ENCODE assay signal across 30 cellular contexts in genomic region chr3:49533786-49534519, GRCh38. TPM values are rescaled to one million over a fixed set of nuclear protein-coding genes. Genes with fewer than 3 reads are reported as not detected.
DNase-seq lines count a peak whose midpoint lies in the region; ATAC-seq and TF ChIP-seq lines count a peak whose summit lies in the region.
"Had no signal": no experiment of that assay in that cellular context is flagged by ENCODE, and none has a peak within 500 bp of the region (broad histone marks: within the 10 kb centered on the region; RNA-seq: fewer than 3 reads in every experiment).

No MANE protein-coding gene starts in this region.

- H3K4me2 ChIP-seq in HCT116 (ENCODE audit: low read length) = no peak overlapping the region

- H3K4me1 ChIP-seq in HCT116 (ENCODE audit: control insufficient read depth in 1 of 2, insufficient read depth in 2 of 2, low read length in 2 of 2) = peaks cover 0 to 20% of the 10 kb centered on the region in 2 experiments; a peak in 2 of 4 replicates
- H3K4me1 ChIP-seq in muscle layer of duodenum (ENCODE audit: control insufficient read depth in 1 of 2, insufficient read depth in 2 of 2, low read length in 2 of 2) = peaks cover 0 to 12% of the 10 kb centered on the region in 2 donors
- peaks cover 9 to 28% (median 16%) of the 10 kb centered on the region in 4 donors for H3K4me1 ChIP-seq in stomach
- H3K4me1 ChIP-seq: ascending aorta had no signal

- RAD21 ChIA-PET in HCT116 (lab: Charles Lee; ENCODE audit: low non-redundant PET in 1 of 2, low total read pairs in 2 of 2, uncharacterized antibody in 2 of 2, unreplicated experiment in 2 of 2) = no interaction called here

- ATAC-seq in HCT116 = no peak
- no peak for ATAC-seq in GM19467 (IDR thresholded peaks at IDR 0.05; ENCODE audit: unreplicated experiment)
- ATAC-seq: activated T-cell treated with anti-CD3 and anti-CD28 coated beads, Interleukin-2, amount 50 U/mL, for 72 hours; naive thymus-derived CD8-positive, alpha-beta T cell; upper lobe of right lung had no signal

- H3K4me3 ChIP-seq in HCT116 (replicated peaks in 1 of 2; ENCODE audit: low read depth in 1 of 2, low read length in 2 of 2) (no peak overlapping the region), muscle layer of duodenum (ENCODE audit: low read depth in 1 of 2, low read length in 2 of 2) (no peak overlapping the region), stomach (no peak overlapping the region), lower leg skin (ENCODE audit: low read depth, poor library complexity, severe bottlenecking) (no peak overlapping the region)
- H3K4me3 ChIP-seq: ascending aorta; BLaER1 treated with 17β-estradiol and CSF1 and Interleukin-3, amounts not matched to agents 10 nM and 100 nM; MG63; Peyer's patch; SJCRH30; skin epidermis; upper lobe of right lung had no signal

- BruUV-seq in HCT116 (replicated peaks; lab: Mats Ljungman, UMichigan) = TSS peak; percentile 41

- H2AFZ ChIP-seq in HCT116 (ENCODE audit: low read depth, low read length, poor library complexity, severe bottlenecking) = no peak overlapping the region
- H2AFZ ChIP-seq: parathyroid adenoma had no signal

- POLR2A ChIA-PET in HCT116 (lab: Charles Lee) = no interaction called here

- TF ChIP-seq RAD21 in HCT116 (IDR thresholded peaks at IDR 0.05; ENCODE audit: low read depth) = no peak

- peak overlapping the region in 4 of 5 experiments; percentile 46 to 99 (median 96) for H3K27ac Mint-ChIP-seq in brain
- H3K27ac Mint-ChIP-seq: activated T-cell treated with anti-CD3 and anti-CD28 coated beads, Interleukin-2, amount 50 U/mL, for 72 hours; naive thymus-derived CD8-positive, alpha-beta T cell had no signal

- H3K27me3 ChIP-seq in HCT116 (ENCODE audit: insufficient read depth, low read length) (no peaks in the 10 kb centered on the region), muscle layer of duodenum (ENCODE audit: low read depth, low read length) (no peaks in the 10 kb centered on the region), stomach (no peaks in the 10 kb centered on the region)
- H3K27me3 ChIP-seq: ascending aorta; BLaER1 treated with 17β-estradiol and CSF1 and Interleukin-3, amounts not matched to agents 10 nM and 100 nM; MG63; Peyer's patch; SJCRH30; upper lobe of right lung had no signal

- H3K79me2 ChIP-seq in HCT116 (ENCODE audit: insufficient read depth, low read length) = no peaks in the 10 kb centered on the region

- H3K9me3 ChIP-seq in HCT116 (ENCODE audit: control insufficient read depth in 1 of 2, insufficient read depth in 1 of 2, low read depth in 1 of 2, low read length in 2 of 2) = no peaks in the 10 kb centered on the region
- no peaks in the 10 kb centered on the region for H3K9me3 ChIP-seq in muscle layer of duodenum (ENCODE audit: control insufficient read depth in 1 of 2, low read length in 2 of 2)
- no peaks in the 10 kb centered on the region for H3K9me3 ChIP-seq in stomach
- H3K9me3 ChIP-seq: ascending aorta; BLaER1 treated with 17β-estradiol and CSF1 and Interleukin-3, amounts not matched to agents 10 nM and 100 nM; MG63; Peyer's patch; SJCRH30; upper lobe of right lung had no signal

- peaks cover 12 to 25% of the 10 kb centered on the region in 2 experiments; a peak in 3 of 4 replicates for H3K36me3 ChIP-seq in HCT116 (ENCODE audit: control insufficient read depth in 1 of 2, insufficient read depth in 2 of 2, low read length in 2 of 2)
- H3K36me3 ChIP-seq in muscle layer of duodenum (ENCODE audit: control insufficient read depth in 1 of 2, insufficient read depth in 2 of 2, low read length in 2 of 2) = peaks cover 30 to 33% of the 10 kb centered on the region in 2 donors
- H3K36me3 ChIP-seq in stomach = peaks cover 21 to 49% (median 45%) of the 10 kb centered on the region in 4 donors
- H3K36me3 ChIP-seq: MG63 had no signal

- no peak overlapping the region for H3K9ac ChIP-seq in HCT116 (ENCODE audit: low read length)
- H3K9ac ChIP-seq: parathyroid adenoma had no signal

- no peaks in the 10 kb centered on the region for H4K20me1 ChIP-seq in HCT116 (ENCODE audit: insufficient read depth)

- WGBS in stomach, 5 donors = 84 to 89% (median 85%) methylated on average over 9 of the region's 9 CpGs
- 85 to 87% methylated on average over 9 of the region's 9 CpGs for WGBS in lower leg skin, 2 donors

- intact Hi-C loops in HCT116 (cut with micrococcal nuclease) (no loop called here), stomach (cut with DNase I; ENCODE audit: low total_unique reads) (no loop called here), lower leg skin (cut with DNase I; ENCODE audit: low total_unique reads) (no loop called here)

- TF ChIP-seq CTCF in HCT116 (IDR thresholded peaks at IDR 0.05 in 2 of 3, conservative IDR thresholded peaks at IDR 0.05 in 1 of 3; ENCODE audit: borderline replicate concordance in 1 of 3, insufficient read depth in 1 of 3, low read depth in 2 of 3, low read length in 2 of 3) (no peak), brain (conservative IDR thresholded peaks at IDR 0.05) (no peak), stomach (IDR thresholded peaks at IDR 0.05) (no peak), GM13976 (IDR thresholded peaks at IDR 0.05; ENCODE audit: borderline replicate concordance, control extremely low read depth, extremely low read depth, insufficient read depth, missing control alignments) (no peak), lower leg skin (IDR thresholded peaks at IDR 0.05) (no peak)

- DNase-seq in HCT116 (ENCODE audit: low read depth, low spot score) (no peak), stomach (no peak), GM13976 (ENCODE audit: low spot score) (no peak), lower leg skin (ENCODE audit: low spot score in 2 of 2) (no peak), NCI-H2107 treated with DMSO at 0.1 percent for 48 hours (lab: John Stamatoyannopoulos, UW; ENCODE audit: unreplicated experiment) (no peak)
- DNase-seq: activated CD4-positive, alpha-beta T cell treated with anti-CD3 and anti-CD28 coated beads for 4 hours; activated naive CD4-positive, alpha-beta T cell treated with anti-CD3 and anti-CD28 coated beads, Interleukin-2, amount 50 U/mL, for 16 hours; activated T-cell treated with anti-CD3 and anti-CD28 coated beads, Interleukin-2, amount 50 U/mL, for 72 hours; Calu3; cerebellar nuclear complex; effector CD4-positive, alpha-beta T cell; erythroblast; mesendoderm; MG63; naive thymus-derived CD8-positive, alpha-beta T cell; NCI-H1417; NCI-H2081 treated with DMSO at 0.1 percent for 48 hours; NCI-H510A treated with DMSO at 0.1 percent for 48 hours; Peyer's patch; SJCRH30; stimulated activated naive CD4-positive, alpha-beta T cell; T-helper 1 cell; upper lobe of right lung had no signal

- H3K4me3 Mint-ChIP-seq in brain = no peak overlapping the region
- H3K4me3 Mint-ChIP-seq: activated T-cell treated with anti-CD3 and anti-CD28 coated beads, Interleukin-2, amount 50 U/mL, for 72 hours; naive thymus-derived CD8-positive, alpha-beta T cell had no signal

- no peaks in the 10 kb centered on the region for H3K27me3 Mint-ChIP-seq in brain
- H3K27me3 Mint-ChIP-seq: naive thymus-derived CD8-positive, alpha-beta T cell had no signal

- no peak overlapping the region for H3K27ac ChIP-seq in HCT116 (ENCODE audit: low read depth, low read length)
- peak overlapping the region; percentile 51 for H3K27ac ChIP-seq in muscle layer of duodenum (ENCODE audit: low read length)
- H3K27ac ChIP-seq in stomach = peak overlapping the region in 4 of 5 donors; percentile 1 to 65 (median 50)
- H3K27ac ChIP-seq: ascending aorta; BLaER1 treated with 17β-estradiol and CSF1 and Interleukin-3, amounts not matched to agents 10 nM and 100 nM; parathyroid adenoma; SJCRH30; upper lobe of right lung had no signal

- peaks cover 0 to 2% (median 0%) of the 10 kb centered on the region in 5 experiments for H3K9me3 Mint-ChIP-seq in brain
- H3K9me3 Mint-ChIP-seq: activated T-cell treated with anti-CD3 and anti-CD28 coated beads, Interleukin-2, amount 50 U/mL, for 72 hours; naive thymus-derived CD8-positive, alpha-beta T cell had no signal

- CTCF ChIA-PET in HCT116 (lab: Charles Lee) = no interaction called here

- no peak for TF ChIP-seq EP300 in stomach (IDR thresholded peaks at IDR 0.05)

- no peaks in the 10 kb centered on the region for H3K9me2 ChIP-seq in HCT116 (ENCODE audit: insufficient read depth)

- in situ Hi-C loops in GM13976 (cut with MboI; ENCODE audit: low sequenced_read_pairs, unreplicated experiment) = no loop called here

- peaks cover 35% of the 10 kb centered on the region for H3K36me3 Mint-ChIP-seq in brain

- TF ChIP-seq POLR2A in HCT116 (IDR thresholded peaks at IDR 0.05; ENCODE audit: borderline replicate concordance, extremely low read depth, insufficient read depth, insufficient read length) (no peak), stomach (IDR thresholded peaks at IDR 0.05) (no peak), lower leg skin (IDR thresholded peaks at IDR 0.05) (no peak)

- peaks cover 36% of the 10 kb centered on the region for H3K4me1 Mint-ChIP-seq in brain

TF ChIP-seq in HCT116, 20 proteins besides CTCF, POLR2A, EP300 and RAD21 (continues in another document):
- no peak for TF ChIP-seq REST (IDR thresholded peaks at IDR 0.05; ENCODE audit: low read depth)

RNA-seq across cellular contexts. Expression of gene BSN, which starts 20.3 kb away (rescaled TPM):
- total RNA-seq in HCT116 (2021; ENCODE audit: unreplicated experiment) = 1.5 TPM
- 0.42 and 0.46 TPM in 2 replicates for polyA plus RNA-seq in HCT116 (2012)
- polyA plus RNA-seq in brain (ENCODE audit: insufficient read depth, low read depth, low replicate concordance) = 11.8 TPM
- 1 to 10 TPM in 3 of 5 donors, under 1 TPM in 1, not detected in 1; 0.37 to 4.5 (median 1.5) TPM for total RNA-seq in stomach
- under 1 TPM in 2 of 3 donors, not detected in 1; 0.03 to 0.06 TPM for polyA plus RNA-seq in stomach
- under 1 TPM; 0.04 to 0.36 (median 0.14) TPM for total RNA-seq in lower leg skin
